ENCODE assay signal across 29 cellular contexts in the genomic region with DNA sequence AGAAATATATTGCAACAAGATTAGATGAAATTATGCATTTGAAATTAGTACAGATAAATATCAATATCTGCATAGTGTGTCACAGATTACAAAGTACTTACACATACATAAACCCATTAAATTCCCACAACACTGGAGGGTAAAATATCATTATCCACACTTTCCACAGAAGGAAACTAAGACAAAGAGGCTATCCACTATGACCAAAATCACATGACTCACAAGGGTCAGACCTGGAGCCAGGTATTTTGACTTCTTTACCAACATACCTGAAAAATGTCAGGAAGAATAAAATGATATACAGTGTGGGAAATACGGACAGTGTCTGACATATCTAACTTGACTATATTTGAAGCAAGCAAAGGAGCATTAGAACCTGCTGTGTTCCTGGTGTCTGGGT. TPM values are rescaled to one million over a fixed set of nuclear protein-coding genes. Genes with fewer than 3 reads are reported as not detected.
DNase-seq lines count a peak whose midpoint lies in the region; ATAC-seq, FAIRE-seq and TF ChIP-seq lines count a peak whose summit lies in the region.
"Had no signal": no experiment of that assay in that cellular context is flagged by ENCODE, and none has a peak within 500 bp of the region (broad histone marks: within the 10 kb centered on the region; RNA-seq: fewer than 3 reads in every experiment).

No MANE protein-coding gene starts in this region.

- WGBS in smooth muscle cell (ENCODE audit: low lambda C conversion rate) = 89% methylated on average over 1 of the region's 1 CpG

- H3K27me3 ChIP-seq in adipocyte (replicated peaks; ENCODE audit: control insufficient read depth, insufficient read depth, low read length) (no peaks in the 10 kb centered on the region), foreskin keratinocyte (no peaks in the 10 kb centered on the region), smooth muscle cell (ENCODE audit: low read depth) (no peaks in the 10 kb centered on the region)

- H3K79me2 ChIP-seq in smooth muscle cell (ENCODE audit: low read depth) = peaks cover 8% of the 10 kb centered on the region

- peak; percentile 69 for ATAC-seq in foreskin keratinocyte
- ATAC-seq: activated CD8-positive, alpha-beta memory T cell treated with anti-CD3 and anti-CD28 coated beads, Interleukin-2, amount 10 ng/mL, durations not matched to agents 7 days and 5 days; GM23338; left lobe of liver; naive thymus-derived CD8-positive, alpha-beta T cell; Panc1; stimulated activated effector memory CD8-positive, alpha-beta T cell treated with anti-CD3 and anti-CD28 coated beads, Interleukin-12 subunit alpha, Interleukin-12 subunit beta, amount 100 ng/mL, for 72 hours had no signal

- H3K9me3 ChIP-seq in adipocyte (ENCODE audit: control insufficient read depth, low read length) (no peaks in the 10 kb centered on the region), smooth muscle cell (replicated peaks; ENCODE audit: low read depth) (no peaks in the 10 kb centered on the region)

- H3K4me1 ChIP-seq in adipocyte (ENCODE audit: control insufficient read depth, insufficient read depth, low read length) (peaks cover 35% of the 10 kb centered on the region), foreskin keratinocyte (peaks cover 30% of the 10 kb centered on the region), smooth muscle cell (ENCODE audit: low read depth) (peaks cover 4% of the 10 kb centered on the region)

- peak overlapping the region; percentile 55 for H3K4me3 ChIP-seq in adipocyte (ENCODE audit: low read length)
- H3K4me3 ChIP-seq in smooth muscle cell = no peak overlapping the region
- H3K4me3 ChIP-seq: GM23338 had no signal

- H4K20me1 ChIP-seq in smooth muscle cell (ENCODE audit: low read depth) = no peaks in the 10 kb centered on the region

- no peak for TF ChIP-seq CTCF in foreskin keratinocyte (conservative IDR thresholded peaks at IDR 0.05)
- no peak for TF ChIP-seq CTCF in smooth muscle cell (IDR thresholded peaks at IDR 0.05; ENCODE audit: borderline replicate concordance, insufficient read depth, poor library complexity, severe bottlenecking)

- no peaks in the 10 kb centered on the region for H3F3A ChIP-seq in smooth muscle cell (ENCODE audit: low read depth)

- H2AFZ ChIP-seq in smooth muscle cell (ENCODE audit: low read depth) = no peak overlapping the region
- H2AFZ ChIP-seq: GM23338 had no signal

- TF ChIP-seq POLR2A in H54 (IDR thresholded peaks at IDR 0.05; ENCODE audit: low read depth, low read length) = no peak

- FAIRE-seq in H54 (lab: Jason Lieb, UNC) = peak; percentile 73
- FAIRE-seq: GM12891 had no signal

- H3K9ac ChIP-seq in adipocyte (ENCODE audit: low read length) = peak overlapping the region; percentile 73
- peak overlapping the region; percentile 2 for H3K9ac ChIP-seq in smooth muscle cell (ENCODE audit: low read depth)

- no peak for DNase-seq in H54 (ENCODE audit: insufficient read length, low spot score)
- no peak for DNase-seq in adipocyte (ENCODE audit: low read depth)
- peak; percentile 32 to 66 for DNase-seq in foreskin keratinocyte
- DNase-seq in smooth muscle cell (lab: John Stamatoyannopoulos, UW; ENCODE audit: unreplicated experiment) = no peak
- DNase-seq in LoVo (ENCODE audit: low spot score) = no peak
- no peak for DNase-seq in nucleus accumbens (lab: John Stamatoyannopoulos, UW)
- no peak for DNase-seq in NCI-H2029 treated with DMSO at 0.1 percent for 48 hours (lab: John Stamatoyannopoulos, UW)
- DNase-seq: activated B cell treated with CpG ODN at 0.5 μM for 24 hours; activated CD8-positive, alpha-beta memory T cell treated with anti-CD3 and anti-CD28 coated beads, Interleukin-2, amount 10 ng/mL, durations not matched to agents 7 days and 5 days; activated naive CD4-positive, alpha-beta T cell treated with anti-CD3 and anti-CD28 coated beads, Interleukin-2, amount 10 ng/mL, durations not matched to agents 7 days and 5 days; cortex of kidney; DND-41; endodermal cell; hypothalamus; immature natural killer cell; naive thymus-derived CD8-positive, alpha-beta T cell; NCI-H1105 treated with DMSO at 0.1 percent for 48 hours; NCI-H2081; NCI-H2227 treated with DMSO at 0.1 percent for 48 hours; NCI-H526 treated with DMSO at 0.1 percent for 48 hours; occipital lobe; retina; SIG-M5; stimulated activated CD4-positive, alpha-beta T cell treated with anti-CD3 and anti-CD28 coated beads, Interleukin-4, amount 100 ng/mL, for 24 hours had no signal

- H3K27ac ChIP-seq in foreskin keratinocyte (peak overlapping the region; percentile 35), smooth muscle cell (ENCODE audit: low read depth) (peak overlapping the region; percentile 89)

- H3K36me3 ChIP-seq in adipocyte (ENCODE audit: control insufficient read depth, insufficient read depth, low read length, severe bottlenecking) (peaks cover 34% of the 10 kb centered on the region), smooth muscle cell (ENCODE audit: low read depth) (peaks cover 17% of the 10 kb centered on the region)

- H3K4me2 ChIP-seq in smooth muscle cell = peak overlapping the region; percentile 64
- H3K4me2 ChIP-seq: GM23338 had no signal

RNA-seq across cellular contexts. Expression of a gene that starts 34.1 kb away (rescaled TPM):
- total RNA-seq in foreskin keratinocyte (53.0 and 54.6 TPM in 2 replicates), smooth muscle cell (66.1 and 113 TPM in 2 replicates)
- polyA plus RNA-seq in foreskin keratinocyte (9.7 and 12.9 TPM in 2 replicates), smooth muscle cell (16.5 and 16.7 TPM in 2 replicates)

Comparison
In these comparisons a context has a peak if more than half of its experiments do, and no peak if none do; other contexts are left out.
1. DNase-seq: peak in foreskin keratinocyte (2 of 2); none in H54 (single experiment), adipocyte (single experiment), smooth muscle cell (single experiment), LoVo (single experiment), nucleus accumbens (0 of 56) and NCI-H2029 treated with DMSO at 0.1 percent for 48 hours (single experiment).